8 cellular contexts compared by ENCODE assay signal in the genomic region with DNA sequence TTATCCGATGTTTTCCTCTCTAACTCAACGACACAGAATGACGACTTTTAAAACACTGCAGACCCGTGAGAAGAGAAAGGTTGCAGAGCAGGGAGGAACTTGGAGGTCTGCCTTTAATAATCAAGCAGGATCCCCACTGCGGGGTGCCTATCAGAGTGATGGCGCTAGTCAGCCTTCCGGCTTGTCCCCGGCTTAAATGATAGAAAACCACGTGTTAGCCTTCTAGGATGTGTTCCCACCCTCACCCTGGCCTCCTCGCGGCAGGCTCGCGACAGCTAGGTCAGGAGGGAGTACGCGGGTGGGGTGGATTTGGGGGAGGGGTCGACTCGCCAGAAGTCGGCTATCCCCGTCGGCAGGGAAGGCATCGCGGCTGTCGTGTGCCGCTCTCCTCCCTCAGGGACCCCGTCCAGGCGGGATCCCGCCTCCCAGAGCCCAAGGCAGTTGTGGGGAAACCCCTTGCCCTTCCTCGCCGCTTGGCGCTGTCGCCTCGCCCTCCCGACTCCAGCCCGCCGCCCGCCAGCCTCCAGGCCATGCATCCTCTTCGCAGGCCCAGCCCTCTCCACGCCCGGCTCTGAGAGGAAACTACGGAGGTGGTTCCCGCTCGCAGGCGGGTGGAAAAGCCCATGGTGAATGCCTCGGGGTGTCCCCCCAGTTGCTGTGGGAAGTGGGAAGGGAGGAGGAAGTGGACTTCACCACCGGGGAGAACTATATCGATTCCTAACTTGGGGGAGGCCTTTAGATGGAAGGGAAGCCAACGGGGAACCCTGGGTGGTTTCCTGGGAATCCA. TPM values are rescaled to one million over a fixed set of nuclear protein-coding genes. Genes with fewer than 3 reads are reported as not detected.
DNase-seq lines count a peak whose midpoint lies in the region; ATAC-seq and TF ChIP-seq lines count a peak whose summit lies in the region.

No MANE protein-coding gene starts in this region.

- H3K4me3 ChIP-seq in AG04450 (ENCODE audit: low read depth, low read length): peak overlapping the region; percentile 93

- H3K27me3 ChIP-seq in AG04450 (ENCODE audit: control insufficient read depth, insufficient read depth, low read length): no peaks in the 10 kb centered on the region

- H3K9me3 Mint-ChIP-seq in chondrocyte (ENCODE audit: low read depth): no peaks in the 10 kb centered on the region

- no peaks in the 10 kb centered on the region; the same call in 1 of the 2 replicates for H3K9me3 ChIP-seq in AG04450 (ENCODE audit: control insufficient read depth, insufficient read depth, low read length)

- CTCF ChIA-PET in AG04450 (lab: Charles Lee): interaction anchor here (0.6 to 0.8 kb wide), 3 partner anchors 24 to 168 kb away, joined by 3 read pairs; no protein-coding TSS in a partner anchor

- intact Hi-C loops in left colon (cut with DNase I, micrococcal nuclease): loop anchor here in 1 of 2 donors (5.0 kb wide), 1 partner anchor 151 kb away; no protein-coding TSS in a partner anchor

- no peaks in the 10 kb centered on the region for H3K36me3 Mint-ChIP-seq in chondrocyte (ENCODE audit: low read depth)

- peaks cover 21% of the 10 kb centered on the region for H3K4me1 Mint-ChIP-seq in chondrocyte (ENCODE audit: low read depth)

- ATAC-seq in GM18867 (IDR thresholded peaks at IDR 0.05; ENCODE audit: unreplicated experiment) (peak; percentile 25), HG03159 (IDR thresholded peaks at IDR 0.05; ENCODE audit: unreplicated experiment) (peak; percentile 31), left colon (peak; percentile 47)

- TF ChIP-seq CTCF in AG04450 (IDR thresholded peaks at IDR 0.05; ENCODE audit: low read depth, low read length): no peak
- peak; percentile 37 for TF ChIP-seq CTCF in chondrocyte (IDR thresholded peaks at IDR 0.05)

- POLR2A ChIA-PET in AG04450 (lab: Yijun Ruan, JAX): interaction anchor here (0.6 to 0.7 kb wide), 2 partner anchors 42 to 223 kb away, joined by 3 to 7 read pairs; no protein-coding TSS in a partner anchor

- peak; percentile 24 for DNase-seq in AG04450 (ENCODE audit: low read depth, low spot score)
- peak; percentile 89 for DNase-seq in NCI-H345 (lab: John Stamatoyannopoulos, UW)
- peak; percentile 73 for DNase-seq in activated CD4-positive, CD25-positive, alpha-beta regulatory T cell treated with anti-CD3 and anti-CD28 coated beads, Interleukin-2, amount 50 U/mL, for 72 hours
- peak; percentile 96 for DNase-seq in chondrocyte (ENCODE audit: low spot score)
- DNase-seq in left colon: peak; percentile 79 to 80
- DNase-seq in stimulated activated CD4-positive, alpha-beta T cell treated with anti-CD3 and anti-CD28 coated beads, Interleukin-1b, Interleukin-23, amount 100 ng/mL, for 48 hours: peak; percentile 81

- H3K27ac Mint-ChIP-seq in chondrocyte (ENCODE audit: unreplicated experiment): peak overlapping the region; percentile 99

- H3K4me3 Mint-ChIP-seq in chondrocyte (ENCODE audit: unreplicated experiment): peak overlapping the region; percentile 94

- H3K27me3 Mint-ChIP-seq in chondrocyte (ENCODE audit: low read depth): peaks cover 3% of the 10 kb centered on the region

- H3K27ac ChIP-seq in AG04450 (ENCODE audit: low read depth, low read length): peak overlapping the region; percentile 99

RNA-seq across cellular contexts. Expression of a gene that starts 1.1 kb away (rescaled TPM):
- 30.3 and 35.1 TPM in 2 replicates for polyA plus RNA-seq in AG04450 (2011; rRNA removed)
- polyA minus RNA-seq in AG04450 (2011; rRNA and poly(A)+ RNA removed): 53.8 and 56.6 TPM in 2 replicates
- total RNA-seq in chondrocyte (44.7 to 49.9 TPM (median 49.4 TPM) in 3 replicates), left colon (10 to 100 TPM; 53.4 to 56.3 TPM)

RNA-seq across cellular contexts. Expression of a gene that starts 53.0 kb away (rescaled TPM):
- 0.16 and 0.19 TPM in 2 replicates for polyA plus RNA-seq in AG04450 (2011; rRNA removed)
- polyA minus RNA-seq in AG04450 (2011; rRNA and poly(A)+ RNA removed): 0.28 and 0.43 TPM in 2 replicates
- 3.0 to 5.5 TPM (median 4.9 TPM) in 3 replicates for total RNA-seq in chondrocyte
- under 1 TPM; 0.18 to 0.84 TPM for total RNA-seq in left colon

Comparison
In these comparisons a context has a peak if more than half of its experiments do, and no peak if none do; other contexts are left out.
1. Peak in every context shown above with its lines: DNase-seq, ATAC-seq, H3K4me3 ChIP-seq and H3K27ac ChIP-seq.
2. DNase-seq: peak in every context shown above with its lines; median percentile 96 in chondrocyte; 89 in NCI-H345; 81 in stimulated activated CD4-positive, alpha-beta T cell treated with anti-CD3 and anti-CD28 coated beads, Interleukin-1b, Interleukin-23, amount 100 ng/mL, for 48 hours; 80 in left colon; 73 in activated CD4-positive, CD25-positive, alpha-beta regulatory T cell treated with anti-CD3 and anti-CD28 coated beads, Interleukin-2, amount 50 U/mL, for 72 hours; 24 in AG04450.